Comparison of ENCODE assay signal across 8 cellular contexts in the genomic region with DNA sequence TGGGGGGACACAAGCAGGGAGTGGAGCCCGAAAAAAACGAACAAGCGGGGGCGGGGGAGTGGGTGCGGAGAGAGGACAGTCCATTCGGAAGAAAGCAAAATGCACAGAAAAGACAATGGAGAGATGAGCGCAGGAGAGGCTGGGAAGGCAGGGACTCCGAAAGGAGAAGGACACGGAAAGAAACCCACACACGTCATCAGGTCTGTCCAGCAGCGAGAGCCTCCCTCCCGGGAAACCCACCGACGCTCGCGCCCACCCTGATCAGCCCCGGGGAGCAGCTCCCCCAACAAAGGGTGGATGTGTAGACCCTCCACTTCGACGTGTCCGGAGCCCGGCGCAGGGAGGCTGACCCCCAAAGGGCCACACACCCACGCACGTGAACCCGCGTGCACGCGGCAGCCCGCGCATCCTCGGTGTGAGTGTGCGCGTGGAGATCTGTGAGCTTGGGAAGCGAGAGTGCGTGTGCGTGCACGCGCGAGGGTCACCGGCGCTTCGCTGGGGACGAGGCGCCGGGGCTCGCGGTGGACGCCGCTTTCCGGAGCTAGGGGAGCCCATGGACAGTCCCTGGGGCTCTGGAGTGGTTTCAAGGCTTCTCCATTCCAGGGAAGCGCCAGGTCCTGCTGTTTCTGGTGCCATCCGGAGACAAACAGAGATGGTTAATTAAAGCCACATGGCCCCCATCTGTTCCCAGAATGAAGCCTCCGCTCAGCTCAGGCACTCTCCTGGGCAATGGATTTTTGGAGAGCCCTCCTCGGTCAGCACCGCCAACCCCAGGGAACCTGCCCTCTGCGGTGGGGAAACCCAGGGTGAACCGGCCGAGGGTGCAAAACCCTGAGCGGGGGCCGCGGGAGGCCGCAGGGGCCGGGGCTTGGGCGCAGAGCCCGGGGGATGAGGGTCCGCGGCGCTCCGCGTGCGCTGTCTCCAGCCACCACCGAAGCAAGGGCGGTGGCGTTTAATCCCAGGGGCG. TPM values are rescaled to one million over a fixed set of nuclear protein-coding genes. Genes with fewer than 3 reads are reported as not detected.
DNase-seq lines count a peak whose midpoint lies in the region; ATAC-seq and TF ChIP-seq lines count a peak whose summit lies in the region.

No MANE protein-coding gene starts in this region.

- H3K4me1 Mint-ChIP-seq in Calu3 (ENCODE audit: low read depth, unreplicated experiment) (peaks cover 46% of the 10 kb centered on the region), brain (peaks cover 55% of the 10 kb centered on the region)
- peaks cover 45% of the 10 kb centered on the region for H3K4me1 Mint-ChIP-seq in stimulated activated naive CD8-positive, alpha-beta T cell treated with anti-CD3 and anti-CD28 coated beads, Interleukin-15, amount 100 ng/mL, for 72 hours

- CTCF ChIA-PET in Calu3 (lab: Charles Lee): interaction anchor here (0.6 kb wide), 1 partner anchor 11 kb away, joined by 6 read pairs; no protein-coding TSS in a partner anchor

- ATAC-seq in stimulated activated naive CD8-positive, alpha-beta T cell treated with anti-CD3 and anti-CD28 coated beads, Interleukin-15, amount 100 ng/mL, for 72 hours: peak; percentile 23

- TF ChIP-seq CTCF in Calu3 (IDR thresholded peaks at IDR 0.05; ENCODE audit: unreplicated experiment) (no peak), brain (conservative IDR thresholded peaks at IDR 0.05) (no peak)

- H3K36me3 Mint-ChIP-seq in Calu3 (ENCODE audit: insufficient read depth, unreplicated experiment) (peaks cover 48% of the 10 kb centered on the region), brain (peaks cover 8% of the 10 kb centered on the region)

- H3K27me3 Mint-ChIP-seq in Calu3 (ENCODE audit: unreplicated experiment) (no peaks in the 10 kb centered on the region), brain (peaks cover 89% of the 10 kb centered on the region)
- H3K27me3 Mint-ChIP-seq in stimulated activated naive CD8-positive, alpha-beta T cell treated with anti-CD3 and anti-CD28 coated beads, Interleukin-15, amount 100 ng/mL, for 72 hours: peaks cover 66% of the 10 kb centered on the region

- H3K4me3 Mint-ChIP-seq in Calu3 (ENCODE audit: low read depth, unreplicated experiment) (peak overlapping the region; percentile 90), brain (peak overlapping the region; percentile 87 to 97 (median 92))
- peak overlapping the region; percentile 85 to 88 for H3K4me3 Mint-ChIP-seq in stimulated activated naive CD8-positive, alpha-beta T cell treated with anti-CD3 and anti-CD28 coated beads, Interleukin-15, amount 100 ng/mL, for 72 hours

- H3K9me3 Mint-ChIP-seq in Calu3 (ENCODE audit: low read depth, unreplicated experiment) (peaks cover 2% of the 10 kb centered on the region), brain (peaks cover 0 to 8% (median 0%) of the 10 kb centered on the region in 5 experiments)
- H3K9me3 Mint-ChIP-seq in stimulated activated naive CD8-positive, alpha-beta T cell treated with anti-CD3 and anti-CD28 coated beads, Interleukin-15, amount 100 ng/mL, for 72 hours: no peaks in the 10 kb centered on the region

- BruUV-seq in Calu3 (replicated peaks; lab: Mats Ljungman, UMichigan): no TSS peak

- intact Hi-C loops in Calu3 (cut with micrococcal nuclease; ENCODE audit: unreplicated experiment): loop anchor here (5.0 kb wide), 1 partner anchor 95 kb away; no protein-coding TSS in a partner anchor

- DNase-seq in Calu3: no peak
- peak; percentile 72 for DNase-seq in LHCN-M2 (ENCODE audit: low read depth)
- peak; percentile 44 for DNase-seq in iris pigment epithelial cell (ENCODE audit: low read depth)
- peak; percentile 8 to 12 for DNase-seq in stimulated activated naive CD8-positive, alpha-beta T cell treated with anti-CD3 and anti-CD28 coated beads, Interleukin-15, amount 100 ng/mL, for 72 hours
- DNase-seq in NCI-H1436 (lab: John Stamatoyannopoulos, UW): no peak
- DNase-seq in pons (ENCODE audit: low spot score): no peak
- DNase-seq in NOMO-1 treated with dmso at 0.1 percent for 144 hours (lab: John Stamatoyannopoulos, UW; ENCODE audit: unreplicated experiment): no peak

- H3K27ac Mint-ChIP-seq in Calu3 (ENCODE audit: unreplicated experiment): peak overlapping the region; percentile 82
- peak overlapping the region; percentile 38 to 98 (median 93) for H3K27ac Mint-ChIP-seq in brain
- no peak overlapping the region for H3K27ac Mint-ChIP-seq in stimulated activated naive CD8-positive, alpha-beta T cell treated with anti-CD3 and anti-CD28 coated beads, Interleukin-15, amount 100 ng/mL, for 72 hours

RNA-seq across cellular contexts. Expression of a gene that starts 0.9 kb away (rescaled TPM):
- 181 and 240 TPM in 2 replicates for total RNA-seq in Calu3 (2022)
- 140 and 161 TPM in 2 replicates for total RNA-seq in LHCN-M2 (2014; rRNA removed)
- polyA plus RNA-seq in LHCN-M2 (2012): 101 TPM
- 11.2 TPM for polyA plus RNA-seq in brain (ENCODE audit: insufficient read depth, low read depth, low replicate concordance)

Comparison
In these comparisons a context has a peak if more than half of its experiments do, and no peak if none do; other contexts are left out.
1. DNase-seq: peak in LHCN-M2 (single experiment), iris pigment epithelial cell (single experiment) and stimulated activated naive CD8-positive, alpha-beta T cell treated with anti-CD3 and anti-CD28 coated beads, Interleukin-15, amount 100 ng/mL, for 72 hours (2 of 2); none in Calu3 (single experiment), NCI-H1436 (single experiment), pons (single experiment) and NOMO-1 treated with dmso at 0.1 percent for 144 hours (single experiment).
2. H3K27ac Mint-ChIP-seq: peak in Calu3 (single experiment) and brain (5 of 5); none in stimulated activated naive CD8-positive, alpha-beta T cell treated with anti-CD3 and anti-CD28 coated beads, Interleukin-15, amount 100 ng/mL, for 72 hours (0 of 2).
3. Peak in every context shown above with its lines, with median percentiles within 50 percentile points of each other: H3K4me3 Mint-ChIP-seq.